Comparison of ENCODE assay signal across 1 cellular context in the genomic region with DNA sequence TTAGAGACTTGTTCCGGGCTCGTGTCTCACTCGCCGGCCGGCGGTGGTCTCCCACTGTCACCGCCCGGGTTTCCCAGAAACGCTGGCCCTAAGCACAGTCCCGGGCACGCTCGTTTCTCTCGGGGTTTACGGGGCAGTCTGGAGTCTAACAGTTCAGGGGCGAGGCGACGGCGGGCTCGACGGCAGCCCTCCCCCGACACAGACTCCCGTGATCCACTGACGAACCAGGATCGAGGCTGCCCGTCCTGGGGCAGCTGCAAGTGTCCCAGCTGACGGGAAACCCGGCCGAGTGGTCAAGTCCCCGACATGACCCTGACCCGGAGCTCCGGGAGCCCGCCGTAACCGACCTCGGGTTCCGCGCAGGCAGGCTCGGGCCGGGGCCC.
TF ChIP-seq lines count a peak whose summit lies in the region.

No MANE protein-coding gene starts in this region.

TF ChIP-seq in GM23338, 12 proteins besides CTCF, POLR2A, EP300 and RAD21 (continued from another document):
- TF ChIP-seq, protein P1, sequence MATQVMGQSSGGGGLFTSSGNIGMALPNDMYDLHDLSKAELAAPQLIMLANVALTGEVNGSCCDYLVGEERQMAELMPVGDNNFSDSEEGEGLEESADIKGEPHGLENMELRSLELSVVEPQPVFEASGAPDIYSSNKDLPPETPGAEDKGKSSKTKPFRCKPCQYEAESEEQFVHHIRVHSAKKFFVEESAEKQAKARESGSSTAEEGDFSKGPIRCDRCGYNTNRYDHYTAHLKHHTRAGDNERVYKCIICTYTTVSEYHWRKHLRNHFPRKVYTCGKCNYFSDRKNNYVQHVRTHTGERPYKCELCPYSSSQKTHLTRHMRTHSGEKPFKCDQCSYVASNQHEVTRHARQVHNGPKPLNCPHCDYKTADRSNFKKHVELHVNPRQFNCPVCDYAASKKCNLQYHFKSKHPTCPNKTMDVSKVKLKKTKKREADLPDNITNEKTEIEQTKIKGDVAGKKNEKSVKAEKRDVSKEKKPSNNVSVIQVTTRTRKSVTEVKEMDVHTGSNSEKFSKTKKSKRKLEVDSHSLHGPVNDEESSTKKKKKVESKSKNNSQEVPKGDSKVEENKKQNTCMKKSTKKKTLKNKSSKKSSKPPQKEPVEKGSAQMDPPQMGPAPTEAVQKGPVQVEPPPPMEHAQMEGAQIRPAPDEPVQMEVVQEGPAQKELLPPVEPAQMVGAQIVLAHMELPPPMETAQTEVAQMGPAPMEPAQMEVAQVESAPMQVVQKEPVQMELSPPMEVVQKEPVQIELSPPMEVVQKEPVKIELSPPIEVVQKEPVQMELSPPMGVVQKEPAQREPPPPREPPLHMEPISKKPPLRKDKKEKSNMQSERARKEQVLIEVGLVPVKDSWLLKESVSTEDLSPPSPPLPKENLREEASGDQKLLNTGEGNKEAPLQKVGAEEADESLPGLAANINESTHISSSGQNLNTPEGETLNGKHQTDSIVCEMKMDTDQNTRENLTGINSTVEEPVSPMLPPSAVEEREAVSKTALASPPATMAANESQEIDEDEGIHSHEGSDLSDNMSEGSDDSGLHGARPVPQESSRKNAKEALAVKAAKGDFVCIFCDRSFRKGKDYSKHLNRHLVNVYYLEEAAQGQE (IDR thresholded peaks at IDR 0.05; ENCODE audit: unreplicated experiment) = no peak
- TF ChIP-seq ZNF331 (CRISPR knock-in tag; IDR thresholded peaks at IDR 0.05; ENCODE audit: low read depth) (no peak), STAT1 (IDR thresholded peaks at IDR 0.05; ENCODE audit: unreplicated experiment) (no peak), JUNB (IDR thresholded peaks at IDR 0.05; ENCODE audit: unreplicated experiment) (no peak), EZH2 (IDR thresholded peaks at IDR 0.05; ENCODE audit: low read depth, unreplicated experiment) (no peak), POLR2AphosphoS5 (IDR thresholded peaks at IDR 0.05; ENCODE audit: low read depth) (no peak), EZH2phosphoT487 (IDR thresholded peaks at IDR 0.05; ENCODE audit: unreplicated experiment) (no peak), ZNF114 (CRISPR knock-in tag; IDR thresholded peaks at IDR 0.05) (no peak)
- TF ChIP-seq, protein P2, sequence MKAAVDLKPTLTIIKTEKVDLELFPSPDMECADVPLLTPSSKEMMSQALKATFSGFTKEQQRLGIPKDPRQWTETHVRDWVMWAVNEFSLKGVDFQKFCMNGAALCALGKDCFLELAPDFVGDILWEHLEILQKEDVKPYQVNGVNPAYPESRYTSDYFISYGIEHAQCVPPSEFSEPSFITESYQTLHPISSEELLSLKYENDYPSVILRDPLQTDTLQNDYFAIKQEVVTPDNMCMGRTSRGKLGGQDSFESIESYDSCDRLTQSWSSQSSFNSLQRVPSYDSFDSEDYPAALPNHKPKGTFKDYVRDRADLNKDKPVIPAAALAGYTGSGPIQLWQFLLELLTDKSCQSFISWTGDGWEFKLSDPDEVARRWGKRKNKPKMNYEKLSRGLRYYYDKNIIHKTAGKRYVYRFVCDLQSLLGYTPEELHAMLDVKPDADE (IDR thresholded peaks at IDR 0.05) = no peak
- TF ChIP-seq, protein P3, sequence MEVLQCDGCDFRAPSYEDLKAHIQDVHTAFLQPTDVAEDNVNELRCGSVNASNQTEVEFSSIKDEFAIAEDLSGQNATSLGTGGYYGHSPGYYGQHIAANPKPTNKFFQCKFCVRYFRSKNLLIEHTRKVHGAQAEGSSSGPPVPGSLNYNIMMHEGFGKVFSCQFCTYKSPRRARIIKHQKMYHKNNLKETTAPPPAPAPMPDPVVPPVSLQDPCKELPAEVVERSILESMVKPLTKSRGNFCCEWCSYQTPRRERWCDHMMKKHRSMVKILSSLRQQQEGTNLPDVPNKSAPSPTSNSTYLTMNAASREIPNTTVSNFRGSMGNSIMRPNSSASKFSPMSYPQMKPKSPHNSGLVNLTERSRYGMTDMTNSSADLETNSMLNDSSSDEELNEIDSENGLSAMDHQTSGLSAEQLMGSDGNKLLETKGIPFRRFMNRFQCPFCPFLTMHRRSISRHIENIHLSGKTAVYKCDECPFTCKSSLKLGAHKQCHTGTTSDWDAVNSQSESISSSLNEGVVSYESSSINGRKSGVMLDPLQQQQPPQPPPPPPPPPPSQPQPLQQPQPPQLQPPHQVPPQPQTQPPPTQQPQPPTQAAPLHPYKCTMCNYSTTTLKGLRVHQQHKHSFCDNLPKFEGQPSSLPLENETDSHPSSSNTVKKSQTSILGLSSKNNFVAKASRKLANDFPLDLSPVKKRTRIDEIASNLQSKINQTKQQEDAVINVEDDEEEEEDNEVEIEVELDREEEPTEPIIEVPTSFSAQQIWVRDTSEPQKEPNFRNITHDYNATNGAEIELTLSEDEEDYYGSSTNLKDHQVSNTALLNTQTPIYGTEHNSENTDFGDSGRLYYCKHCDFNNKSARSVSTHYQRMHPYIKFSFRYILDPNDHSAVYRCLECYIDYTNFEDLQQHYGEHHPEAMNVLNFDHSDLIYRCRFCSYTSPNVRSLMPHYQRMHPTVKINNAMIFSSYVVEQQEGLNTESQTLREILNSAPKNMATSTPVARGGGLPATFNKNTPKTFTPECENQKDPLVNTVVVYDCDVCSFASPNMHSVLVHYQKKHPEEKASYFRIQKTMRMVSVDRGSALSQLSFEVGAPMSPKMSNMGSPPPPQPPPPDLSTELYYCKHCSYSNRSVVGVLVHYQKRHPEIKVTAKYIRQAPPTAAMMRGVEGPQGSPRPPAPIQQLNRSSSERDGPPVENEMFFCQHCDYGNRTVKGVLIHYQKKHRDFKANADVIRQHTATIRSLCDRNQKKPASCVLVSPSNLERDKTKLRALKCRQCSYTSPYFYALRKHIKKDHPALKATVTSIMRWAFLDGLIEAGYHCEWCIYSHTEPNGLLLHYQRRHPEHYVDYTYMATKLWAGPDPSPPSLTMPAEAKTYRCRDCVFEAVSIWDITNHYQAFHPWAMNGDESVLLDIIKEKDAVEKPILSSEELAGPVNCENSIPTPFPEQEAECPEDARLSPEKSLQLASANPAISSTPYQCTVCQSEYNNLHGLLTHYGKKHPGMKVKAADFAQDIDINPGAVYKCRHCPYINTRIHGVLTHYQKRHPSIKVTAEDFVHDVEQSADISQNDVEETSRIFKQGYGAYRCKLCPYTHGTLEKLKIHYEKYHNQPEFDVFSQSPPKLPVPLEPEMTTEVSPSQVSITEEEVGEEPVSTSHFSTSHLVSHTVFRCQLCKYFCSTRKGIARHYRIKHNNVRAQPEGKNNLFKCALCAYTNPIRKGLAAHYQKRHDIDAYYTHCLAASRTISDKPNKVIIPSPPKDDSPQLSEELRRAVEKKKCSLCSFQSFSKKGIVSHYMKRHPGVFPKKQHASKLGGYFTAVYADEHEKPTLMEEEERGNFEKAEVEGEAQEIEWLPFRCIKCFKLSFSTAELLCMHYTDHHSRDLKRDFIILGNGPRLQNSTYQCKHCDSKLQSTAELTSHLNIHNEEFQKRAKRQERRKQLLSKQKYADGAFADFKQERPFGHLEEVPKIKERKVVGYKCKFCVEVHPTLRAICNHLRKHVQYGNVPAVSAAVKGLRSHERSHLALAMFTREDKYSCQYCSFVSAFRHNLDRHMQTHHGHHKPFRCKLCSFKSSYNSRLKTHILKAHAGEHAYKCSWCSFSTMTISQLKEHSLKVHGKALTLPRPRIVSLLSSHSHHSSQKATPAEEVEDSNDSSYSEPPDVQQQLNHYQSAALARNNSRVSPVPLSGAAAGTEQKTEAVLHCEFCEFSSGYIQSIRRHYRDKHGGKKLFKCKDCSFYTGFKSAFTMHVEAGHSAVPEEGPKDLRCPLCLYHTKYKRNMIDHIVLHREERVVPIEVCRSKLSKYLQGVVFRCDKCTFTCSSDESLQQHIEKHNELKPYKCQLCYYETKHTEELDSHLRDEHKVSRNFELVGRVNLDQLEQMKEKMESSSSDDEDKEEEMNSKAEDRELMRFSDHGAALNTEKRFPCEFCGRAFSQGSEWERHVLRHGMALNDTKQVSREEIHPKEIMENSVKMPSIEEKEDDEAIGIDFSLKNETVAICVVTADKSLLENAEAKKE (CRISPR knock-in tag; IDR thresholded peaks at IDR 0.05) = no peak
